Comparison of ENCODE assay signal across 17 cellular contexts in the genomic region with DNA sequence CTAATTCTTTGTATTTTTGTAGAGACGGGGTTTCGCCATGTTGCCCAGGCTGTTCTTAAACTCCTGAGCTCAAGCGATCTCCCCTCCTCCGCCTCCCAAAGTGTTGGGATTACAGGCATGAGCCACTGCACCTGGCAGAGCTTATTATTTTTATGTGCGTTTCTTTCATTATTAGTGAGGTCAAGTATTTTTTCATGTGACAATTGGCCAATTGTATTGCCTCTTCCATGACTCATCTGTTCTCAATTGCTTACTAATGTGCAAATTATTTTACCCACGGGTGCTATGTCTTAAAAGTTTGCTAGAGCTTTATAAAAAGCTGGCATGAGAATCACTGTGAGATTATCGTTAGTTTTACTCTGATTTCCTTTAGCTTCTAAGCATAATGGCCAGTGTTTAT. TPM values are rescaled to one million over a fixed set of nuclear protein-coding genes. Genes with fewer than 3 reads are reported as not detected.
DNase-seq lines count a peak whose midpoint lies in the region; ATAC-seq and TF ChIP-seq lines count a peak whose summit lies in the region.
"Had no signal": no experiment of that assay in that cellular context is flagged by ENCODE, and none has a peak within 500 bp of the region (broad histone marks: within the 10 kb centered on the region; RNA-seq: fewer than 3 reads in every experiment).

No MANE protein-coding gene starts in this region.

- H3K9me3 Mint-ChIP-seq in activated naive CD4-positive, alpha-beta T cell treated with anti-CD3 and anti-CD28 coated beads, Interleukin-2, amount 50 U/mL, for 72 hours = no peaks in the 10 kb centered on the region
- H3K9me3 Mint-ChIP-seq: activated CD4-positive, alpha-beta memory T cell treated with anti-CD3 and anti-CD28 coated beads for 36 hours; nephron progenitor cell; stimulated activated effector memory CD8-positive, alpha-beta T cell treated with anti-CD3 and anti-CD28 coated beads, Interleukin-12 subunit alpha, Interleukin-12 subunit beta, amount 100 ng/mL, for 72 hours had no signal

- H3K9me3 ChIP-seq in SK-N-MC (ENCODE audit: low read depth, low read length) = no peaks in the 10 kb centered on the region
- H3K9me3 ChIP-seq in aorta (ENCODE audit: control insufficient read depth, low read length) = no peaks in the 10 kb centered on the region
- H3K9me3 ChIP-seq: SJSA1 had no signal

- peaks cover 0 to 4% of the 10 kb centered on the region in 2 donors for H3K36me3 Mint-ChIP-seq in activated naive CD4-positive, alpha-beta T cell treated with anti-CD3 and anti-CD28 coated beads, Interleukin-2, amount 50 U/mL, for 72 hours
- H3K36me3 Mint-ChIP-seq: activated CD4-positive, alpha-beta memory T cell treated with anti-CD3 and anti-CD28 coated beads for 36 hours; stimulated activated effector memory CD8-positive, alpha-beta T cell treated with anti-CD3 and anti-CD28 coated beads, Interleukin-12 subunit alpha, Interleukin-12 subunit beta, amount 100 ng/mL, for 72 hours had no signal

- TF ChIP-seq CTCF in fibroblast of the aortic adventitia (IDR thresholded peaks at IDR 0.05; ENCODE audit: insufficient read depth, low read length) = no peak

- no peak overlapping the region for H2AFZ ChIP-seq in ACC112 (ENCODE audit: low read length, unreplicated experiment)

- no peak for ATAC-seq in activated naive CD4-positive, alpha-beta T cell treated with anti-CD3 and anti-CD28 coated beads, Interleukin-2, amount 50 U/mL, for 72 hours
- ATAC-seq in HG02938 (IDR thresholded peaks at IDR 0.05; ENCODE audit: unreplicated experiment) (no peak), aorta (ENCODE audit: low FRiP score) (no peak)
- ATAC-seq: stimulated activated effector memory CD8-positive, alpha-beta T cell treated with anti-CD3 and anti-CD28 coated beads, Interleukin-12 subunit alpha, Interleukin-12 subunit beta, amount 100 ng/mL, for 72 hours had no signal

- H3K27ac Mint-ChIP-seq in activated naive CD4-positive, alpha-beta T cell treated with anti-CD3 and anti-CD28 coated beads, Interleukin-2, amount 50 U/mL, for 72 hours = no peak overlapping the region
- H3K27ac Mint-ChIP-seq: activated CD4-positive, alpha-beta memory T cell treated with anti-CD3 and anti-CD28 coated beads for 36 hours; nephron progenitor cell; stimulated activated effector memory CD8-positive, alpha-beta T cell treated with anti-CD3 and anti-CD28 coated beads, Interleukin-12 subunit alpha, Interleukin-12 subunit beta, amount 100 ng/mL, for 72 hours had no signal

- TF ChIP-seq POLR2A in erythroblast (IDR thresholded peaks at IDR 0.05; ENCODE audit: low read length) = no peak

- H3K9ac ChIP-seq in SK-N-MC (ENCODE audit: insufficient read length) = no peak overlapping the region

- H3K27me3 ChIP-seq in ACC112 (ENCODE audit: insufficient read depth, low read length) = peaks cover 33% of the 10 kb centered on the region
- no peaks in the 10 kb centered on the region for H3K27me3 ChIP-seq in aorta (ENCODE audit: control insufficient read depth in 1 of 2, insufficient read depth in 2 of 2, low read length in 1 of 2)

- WGBS in aorta, 2 donors = 68 to 72% methylated on average over 7 of the region's 7 CpGs

- H3K4me3 ChIP-seq in ACC112 (ENCODE audit: low read depth, low read length) (peak overlapping the region; percentile 49; the same call in 1 of the 2 replicates), SK-N-MC (no peak overlapping the region), fibroblast of the aortic adventitia (ENCODE audit: low read depth, low read length) (no peak overlapping the region), aorta (ENCODE audit: low read length in 2 of 2) (no peak overlapping the region)
- H3K4me3 ChIP-seq: lung, SJSA1 had no signal

- no peaks in the 10 kb centered on the region for H3K79me2 ChIP-seq in ACC112 (ENCODE audit: control insufficient read depth, insufficient read depth, low read length, unreplicated experiment)

- H3K36me3 ChIP-seq in ACC112 (ENCODE audit: insufficient read depth, low read length) (no peaks in the 10 kb centered on the region), SK-N-MC (ENCODE audit: insufficient read depth, low read length) (no peaks in the 10 kb centered on the region), aorta (ENCODE audit: control insufficient read depth in 1 of 2, insufficient read depth in 2 of 2, low read length in 1 of 2) (no peaks in the 10 kb centered on the region)
- H3K36me3 ChIP-seq: SJSA1 had no signal

- intact Hi-C loops in aorta (cut with DNase I) = no loop called here

- H3K4me1 ChIP-seq in ACC112 (ENCODE audit: control insufficient read depth, insufficient read depth, low read length, unreplicated experiment) (peaks cover 9% of the 10 kb centered on the region), aorta (ENCODE audit: control insufficient read depth in 1 of 2, insufficient read depth in 2 of 2, low read length in 2 of 2) (no peaks in the 10 kb centered on the region)
- H3K4me1 ChIP-seq: SJSA1 had no signal

- no peak overlapping the region for H3K27ac ChIP-seq in ACC112 (ENCODE audit: low read depth, low read length)
- peak overlapping the region; percentile 31; the same call in 1 of the 2 replicates for H3K27ac ChIP-seq in SK-N-MC
- H3K27ac ChIP-seq in aorta (ENCODE audit: low read depth in 1 of 2, low read length in 2 of 2) = no peak overlapping the region
- H3K27ac ChIP-seq: SJSA1 had no signal

- peak; percentile 24 for DNase-seq in HS-27A (ENCODE audit: low read depth)
- no peak for DNase-seq in SK-N-MC (ENCODE audit: low read depth, low spot score)
- DNase-seq in fibroblast of the aortic adventitia (ENCODE audit: low read depth) = peak; percentile 37
- no peak for DNase-seq in erythroblast (lab: John Stamatoyannopoulos, UW)
- DNase-seq in activated naive CD4-positive, alpha-beta T cell treated with anti-CD3 and anti-CD28 coated beads, Interleukin-2, amount 50 U/mL, for 72 hours (ENCODE audit: low spot score in 2 of 2) = no peak
- DNase-seq in aorta = no peak
- DNase-seq: activated CD4-positive, alpha-beta memory T cell treated with anti-CD3 and anti-CD28 coated beads for 36 hours; amygdala; NCI-H1105; nephron progenitor cell had no signal

RNA-seq across cellular contexts. Expression of gene ARX, which starts 13.0 kb away (rescaled TPM):
- not detected in 2 replicates for total RNA-seq in fibroblast of the aortic adventitia (ENCODE audit: low replicate concordance)
- not detected for total RNA-seq in activated naive CD4-positive, alpha-beta T cell treated with anti-CD3 and anti-CD28 coated beads, Interleukin-2, amount 50 U/mL, for 72 hours
- total RNA-seq in aorta = not detected
- not detected for polyA plus RNA-seq in aorta
- total RNA-seq: activated CD4-positive, alpha-beta memory T cell treated with anti-CD3 and anti-CD28 coated beads for 36 hours; dermis microvascular lymphatic vessel endothelial cell; SJSA1 had no signal
- polyA plus RNA-seq: AG04450 had no signal

Comparison
In these comparisons a context has a peak if more than half of its experiments do, and no peak if none do; other contexts are left out.
1. DNase-seq: peak in HS-27A (single experiment) and fibroblast of the aortic adventitia (single experiment); none in SK-N-MC (single experiment), erythroblast (0 of 2), activated naive CD4-positive, alpha-beta T cell treated with anti-CD3 and anti-CD28 coated beads, Interleukin-2, amount 50 U/mL, for 72 hours (0 of 2) and aorta (0 of 2).